In genomic region chr1:20696397-20697333, GRCh38 we compare ENCODE assay signal across 8 cellular contexts. TPM values are rescaled to one million over a fixed set of nuclear protein-coding genes. Genes with fewer than 3 reads are reported as not detected.
DNase-seq lines count a peak whose midpoint lies in the region; TF ChIP-seq lines count a peak whose summit lies in the region.

No MANE protein-coding gene starts in this region.

- H3K4me3 ChIP-seq in Caco-2 (ENCODE audit: low read depth, low read length) (peak overlapping the region; percentile 71), adipocyte (ENCODE audit: low read length) (peak overlapping the region; percentile 84), parathyroid adenoma (ENCODE audit: low read depth, low read length) (peak overlapping the region; percentile 58), thymus (ENCODE audit: low read length) (peak overlapping the region; percentile 52)

- POLR2A ChIA-PET in Caco-2 (lab: Charles Lee): interaction anchor here (0.6 to 1.4 kb wide), 4 partner anchors 21 to 499 kb away, joined by 3 to 7 read pairs (median 4); partner anchors contain the start of genes HP1BP3 and KIF17

- no peaks in the 10 kb centered on the region for H4K20me1 ChIP-seq in H9 (ENCODE audit: control insufficient read depth, insufficient read depth, insufficient read length)

- H3K27me3 Mint-ChIP-seq in Caco-2 (ENCODE audit: insufficient read depth, unreplicated experiment) (no peaks in the 10 kb centered on the region), H9 (ENCODE audit: low read depth) (peaks cover 14% of the 10 kb centered on the region)

- H2BK5ac ChIP-seq in H9 (ENCODE audit: insufficient read length, low read length): no peak overlapping the region

- no peak overlapping the region for H3T11ph ChIP-seq in H9 (ENCODE audit: low read length)

- H3K9me3 ChIP-seq in Caco-2: no peaks in the 10 kb centered on the region
- H3K9me3 ChIP-seq in H9 (ENCODE audit: control insufficient read depth, low read depth, low read length): no peaks in the 10 kb centered on the region
- H3K9me3 ChIP-seq in adipocyte (ENCODE audit: control insufficient read depth, low read length): no peaks in the 10 kb centered on the region
- no peaks in the 10 kb centered on the region for H3K9me3 ChIP-seq in parathyroid adenoma (ENCODE audit: control insufficient read depth, low read length)
- no peaks in the 10 kb centered on the region for H3K9me3 ChIP-seq in thymus (ENCODE audit: control insufficient read depth)

- H3K4me2 ChIP-seq in H9 (ENCODE audit: insufficient read depth, insufficient read length, low read length) (peak overlapping the region; percentile 36), parathyroid adenoma (ENCODE audit: low read length) (peak overlapping the region; percentile 69)

- DNase-seq in Caco-2 (peak; percentile 90 to 91), H9 (peak; percentile 93), NCI-H1436 treated with DMSO at 0.1 percent for 48 hours (lab: John Stamatoyannopoulos, UW) (peak; percentile 54), T follicular helper cell (ENCODE audit: low read depth) (peak; percentile 52), adipocyte (ENCODE audit: low read depth) (peak; percentile 96), cardiac septum (ENCODE audit: low spot score) (peak; percentile 90)

- no peak overlapping the region for H2BK120ac ChIP-seq in H9 (ENCODE audit: low read depth, low read length, poor library complexity, severe bottlenecking)

- no peak overlapping the region for H4K91ac ChIP-seq in H9 (ENCODE audit: insufficient read length, low read depth, low read length)

- no peak overlapping the region for H2AK5ac ChIP-seq in H9 (ENCODE audit: insufficient read length, low read length)

- H3K23ac ChIP-seq in H9 (ENCODE audit: insufficient read length, low read depth, low read length): no peak overlapping the region

- TF ChIP-seq CTCF in Caco-2 (IDR thresholded peaks at IDR 0.05; ENCODE audit: insufficient read depth in 1 of 2, low read depth in 1 of 2, low read length in 1 of 2, severe bottlenecking in 1 of 2, unreplicated experiment in 1 of 2) (peak; percentile 90 to 96), H9 (conservative IDR thresholded peaks at IDR 0.05) (peak; percentile 92), parathyroid adenoma (IDR thresholded peaks at IDR 0.05) (peak; percentile 58)

- H3K9me3 Mint-ChIP-seq in Caco-2 (ENCODE audit: unreplicated experiment) (no peaks in the 10 kb centered on the region), H9 (no peaks in the 10 kb centered on the region)

- H3K79me1 ChIP-seq in H9 (ENCODE audit: insufficient read depth, low read depth, low read length, poor library complexity, severe bottlenecking): no peaks in the 10 kb centered on the region

- H3K36me3 Mint-ChIP-seq in Caco-2 (ENCODE audit: insufficient read depth, unreplicated experiment) (peaks cover 18% of the 10 kb centered on the region), H9 (ENCODE audit: insufficient read depth in 1 of 3, low read depth in 3 of 3) (peaks cover 0 to 3% (median 0%) of the 10 kb centered on the region in 3 experiments; a peak in 1 of 7 replicates)

- H2AFZ ChIP-seq in H9 (ENCODE audit: low read length) (peak overlapping the region; percentile 32), parathyroid adenoma (peak overlapping the region; percentile 98)

- H2BK15ac ChIP-seq in H9 (ENCODE audit: low read depth, low read length): no peak overlapping the region

- H3K4me1 Mint-ChIP-seq in Caco-2 (ENCODE audit: low read depth, unreplicated experiment) (peaks cover 12% of the 10 kb centered on the region), H9 (peaks cover 9 to 17% of the 10 kb centered on the region in 2 experiments; a peak in 3 of 4 replicates)

- CTCF ChIA-PET in Caco-2 (lab: Charles Lee): interaction anchor here (0.5 to 1.4 kb wide), 26 partner anchors 9 to 866 kb away, joined by 3 to 49 read pairs (median 4); partner anchors contain the start of genes DDOST, KIF17 and MUL1

- no peak overlapping the region for H2BK20ac ChIP-seq in H9 (ENCODE audit: low read depth, low read length, poor library complexity, severe bottlenecking)

- H3K4me3 Mint-ChIP-seq in Caco-2 (ENCODE audit: unreplicated experiment): peak overlapping the region; percentile 88
- H3K4me3 Mint-ChIP-seq in H9: peak overlapping the region; percentile 76 to 81

- H3K18ac ChIP-seq in H9 (ENCODE audit: insufficient read length, low read depth, low read length): no peak overlapping the region

- H3K27ac Mint-ChIP-seq in Caco-2 (ENCODE audit: unreplicated experiment) (peak overlapping the region; percentile 77), H9 (peak overlapping the region; percentile 55 to 87 (median 85); a peak in 2 of 7 replicates)

- no peak overlapping the region for H4K8ac ChIP-seq in H9 (replicated peaks; ENCODE audit: insufficient read length, low read depth, low read length)

- H3K4ac ChIP-seq in H9 (ENCODE audit: low read depth, low read length): no peak overlapping the region

- H3K27ac ChIP-seq in H9 (ENCODE audit: insufficient read length, low read depth, low read length) (no peak overlapping the region), parathyroid adenoma (peak overlapping the region; percentile 61), thymus (ENCODE audit: low read depth) (peak overlapping the region; percentile 9)

- no peak overlapping the region for H2BK12ac ChIP-seq in H9 (ENCODE audit: insufficient read length, low read depth, low read length)

- H3K79me2 ChIP-seq in H9 (ENCODE audit: insufficient read depth, low read length) (no peaks in the 10 kb centered on the region), parathyroid adenoma (no peaks in the 10 kb centered on the region)

- peaks cover 10% of the 10 kb centered on the region for H3K23me2 ChIP-seq in H9 (ENCODE audit: insufficient read length, low read depth, low read length, poor library complexity, severe bottlenecking)

- intact Hi-C loops in Caco-2 (cut with micrococcal nuclease; ENCODE audit: unreplicated experiment) (loop anchor here (1.0 to 10.0 kb wide), 3 partner anchors 37 to 288 kb away; partner anchors contain the start of gene HP1BP3), cardiac septum (cut with DNase I) (loop anchor here (1.0 kb wide), 1 partner anchor 499 kb away; no protein-coding TSS in a partner anchor)

- peaks cover 18% of the 10 kb centered on the region for H3K4me1 ChIP-seq in Caco-2
- H3K4me1 ChIP-seq in H9 (ENCODE audit: insufficient read depth, low read length): no peaks in the 10 kb centered on the region
- peaks cover 14% of the 10 kb centered on the region for H3K4me1 ChIP-seq in adipocyte (ENCODE audit: control insufficient read depth, insufficient read depth, low read length)
- H3K4me1 ChIP-seq in parathyroid adenoma: no peaks in the 10 kb centered on the region
- H3K4me1 ChIP-seq in thymus (ENCODE audit: control insufficient read depth, insufficient read depth, low read length): no peaks in the 10 kb centered on the region

- no peak overlapping the region for H3K56ac ChIP-seq in H9 (ENCODE audit: insufficient read length, low read depth, low read length)

- no peaks in the 10 kb centered on the region for H3K36me3 ChIP-seq in Caco-2 (ENCODE audit: control insufficient read depth, insufficient read depth, low read length)
- H3K36me3 ChIP-seq in adipocyte (ENCODE audit: control insufficient read depth, insufficient read depth, low read length, severe bottlenecking): no peaks in the 10 kb centered on the region
- no peaks in the 10 kb centered on the region for H3K36me3 ChIP-seq in parathyroid adenoma (ENCODE audit: control insufficient read depth, insufficient read depth, low read length)
- no peaks in the 10 kb centered on the region for H3K36me3 ChIP-seq in thymus (ENCODE audit: control insufficient read depth, insufficient read depth)

- H3K14ac ChIP-seq in H9 (ENCODE audit: insufficient read depth, low read length): no peak overlapping the region; the same call in 1 of the 2 replicates

- H4K5ac ChIP-seq in H9 (ENCODE audit: insufficient read length, low read depth, low read length): no peak overlapping the region

- H3K27me3 ChIP-seq in Caco-2 (replicated peaks; ENCODE audit: control insufficient read depth, insufficient read depth, low read length) (no peaks in the 10 kb centered on the region), H9 (ENCODE audit: insufficient read depth, low read length) (no peaks in the 10 kb centered on the region), adipocyte (replicated peaks; ENCODE audit: control insufficient read depth, insufficient read depth, low read length) (peaks cover 9% of the 10 kb centered on the region), parathyroid adenoma (ENCODE audit: control insufficient read depth, insufficient read depth, low read length) (no peaks in the 10 kb centered on the region), thymus (ENCODE audit: control insufficient read depth, insufficient read depth) (no peaks in the 10 kb centered on the region)

- no peak overlapping the region for H3K9ac ChIP-seq in H9 (ENCODE audit: extremely low read depth, insufficient read length, low read length)
- H3K9ac ChIP-seq in adipocyte (ENCODE audit: low read length): peak overlapping the region; percentile 91
- no peak overlapping the region for H3K9ac ChIP-seq in parathyroid adenoma

- no TSS peak for BruUV-seq in Caco-2 (replicated peaks; lab: Mats Ljungman, UMichigan)

- no CpG with 5 or more reads among the region's 46 CpGs for WGBS in H9 (ENCODE audit: extremely low coverage, insufficient read length, low lambda C conversion rate)
- WGBS in thymus: 6% methylated on average over 46 of the region's 46 CpGs

RNA-seq across cellular contexts. Expression of gene KIF17, which starts 21.1 kb away (rescaled TPM):
- 1.3 and 1.5 TPM in 2 replicates for total RNA-seq in Caco-2 (2022)
- total RNA-seq in H9 (2021): 3.4 and 5.1 TPM in 2 replicates
- 1.5 TPM for total RNA-seq in cardiac septum
- 1.0 TPM for polyA plus RNA-seq in thymus

RNA-seq across cellular contexts. Expression of gene DDOST, which starts 35.5 kb away (rescaled TPM):
- total RNA-seq in Caco-2 (2022): 332 and 339 TPM in 2 replicates
- total RNA-seq in H9 (2021): 255 and 269 TPM in 2 replicates
- total RNA-seq in cardiac septum: 108 TPM
- polyA plus RNA-seq in thymus: 93.0 TPM

RNA-seq across cellular contexts. Expression of gene SH2D5, which starts 35.8 kb away (rescaled TPM):
- total RNA-seq in Caco-2 (2022): 2.8 and 3.5 TPM in 2 replicates
- 7.2 and 8.7 TPM in 2 replicates for total RNA-seq in H9 (2021)
- total RNA-seq in cardiac septum: not detected
- 1.4 TPM for polyA plus RNA-seq in thymus
